In genomic region chr19:13529721-13530120, GRCh38 we compare ENCODE assay signal across 6 cellular contexts. TPM values are rescaled to one million over a fixed set of nuclear protein-coding genes. Genes with fewer than 3 reads are reported as not detected.
DNase-seq lines count a peak whose midpoint lies in the region; ATAC-seq, FAIRE-seq and TF ChIP-seq lines count a peak whose summit lies in the region.
"Not testable (repeated sequence)": the region's sequence is repeated elsewhere in the genome, so short reads cannot be mapped to it uniquely, and the experiment has no call there.
"Had no signal": no experiment of that assay in that cellular context is flagged by ENCODE, and none has a peak within 500 bp of the region (broad histone marks: within the 10 kb centered on the region; RNA-seq: fewer than 3 reads in every experiment).

No MANE protein-coding gene starts in this region.

- not testable (repeated sequence) for TF ChIP-seq CTCF in HEK293 (tag by site-specific recombination; IDR thresholded peaks at IDR 0.05); K562 (IDR thresholded peaks at IDR 0.05 in 2 of 3, conservative IDR thresholded peaks at IDR 0.05 in 1 of 3; ENCODE audit: insufficient read depth in 2 of 3, low read depth in 1 of 3, low read length in 3 of 3)

- not testable (repeated sequence) for H3K4me3 Mint-ChIP-seq in activated CD4-positive, alpha-beta T cell treated with anti-CD3 and anti-CD28 coated beads, Interleukin-2, amount 10 ng/mL, durations not matched to agents 7 days and 5 days; stimulated activated naive CD8-positive, alpha-beta T cell treated with anti-CD3 and anti-CD28 coated beads, Interleukin-15, Interleukin-2, amounts not matched to agents 100 ng/mL and 50 ng/mL, for 24 hours

- CTCF ChIA-PET in HEK293 (lab: Yijun Ruan, JAX): interaction anchor here (0.6 kb wide), 1 partner anchor 59 kb away, joined by 3 read pairs; no protein-coding TSS in a partner anchor
- CTCF ChIA-PET in activated CD4-positive, alpha-beta T cell treated with anti-CD3 and anti-CD28 coated beads, Interleukin-2, amount 10 ng/mL, durations not matched to agents 7 days and 5 days (lab: Charles Lee); K562 (lab: Yijun Ruan, JAX; ENCODE audit: low intra/inter-chr PET ratio): not testable (repeated sequence)

- peaks cover 0 to 11% of the 10 kb centered on the region in 2 experiments; a peak in 2 of 5 replicates for H3K27me3 ChIP-seq in K562 (ENCODE audit: control insufficient read depth in 2 of 2, insufficient read depth in 2 of 2, low read length in 2 of 2)

- H3K27ac ChIP-seq in HEK293 (ENCODE audit: extremely low read depth, low read depth, low read length); K562 (ENCODE audit: extremely low read depth, low read depth, low read length): not testable (repeated sequence)

- not testable (repeated sequence) for H3K9me3 Mint-ChIP-seq in activated CD4-positive, alpha-beta T cell treated with anti-CD3 and anti-CD28 coated beads, Interleukin-2, amount 10 ng/mL, durations not matched to agents 7 days and 5 days; stimulated activated naive CD8-positive, alpha-beta T cell treated with anti-CD3 and anti-CD28 coated beads, Interleukin-15, Interleukin-2, amounts not matched to agents 100 ng/mL and 50 ng/mL, for 24 hours

- intact Hi-C loops in K562 (cut with micrococcal nuclease): not testable (repeated sequence)

- in situ Hi-C loops in K562 (cut with MboI): not testable (repeated sequence)

- H3K79me2 ChIP-seq in K562 (ENCODE audit: control insufficient read depth, insufficient read depth, low read length): not testable (repeated sequence)

- H3K36me3 ChIP-seq in HEK293 (ENCODE audit: control insufficient read depth in 2 of 2, insufficient read depth in 1 of 2, low read length in 2 of 2); K562 (ENCODE audit: control insufficient read depth, insufficient read depth, low read length): not testable (repeated sequence)

- not testable (repeated sequence) for H2AFZ ChIP-seq in K562 (ENCODE audit: low read depth, low read length)

- peak overlapping the region; percentile 41 for H3K27ac Mint-ChIP-seq in activated CD4-positive, alpha-beta T cell treated with anti-CD3 and anti-CD28 coated beads, Interleukin-2, amount 10 ng/mL, durations not matched to agents 7 days and 5 days
- H3K27ac Mint-ChIP-seq in stimulated activated naive CD8-positive, alpha-beta T cell treated with anti-CD3 and anti-CD28 coated beads, Interleukin-15, Interleukin-2, amounts not matched to agents 100 ng/mL and 50 ng/mL, for 24 hours: peak overlapping the region; percentile 4

- not testable (repeated sequence) for TF ChIP-seq RAD21 in K562 (CRISPR knock-in tag; conservative IDR thresholded peaks at IDR 0.05 in 1 of 2, IDR thresholded peaks at IDR 0.05 in 1 of 2)

- TF ChIP-seq EP300 in K562 (IDR thresholded peaks at IDR 0.05; ENCODE audit: low read length): not testable (repeated sequence)

- H3K4me2 ChIP-seq in K562 (ENCODE audit: insufficient read depth, low read length): not testable (repeated sequence)

- H3K9ac ChIP-seq in K562 (ENCODE audit: insufficient read depth in 1 of 2, low read depth in 2 of 2, low read length in 2 of 2): not testable (repeated sequence)

- BruUV-seq in K562 (replicated peaks; lab: Mats Ljungman, UMichigan): not testable (repeated sequence)

- H3K27me3 Mint-ChIP-seq in activated CD4-positive, alpha-beta T cell treated with anti-CD3 and anti-CD28 coated beads, Interleukin-2, amount 10 ng/mL, durations not matched to agents 7 days and 5 days: not testable (repeated sequence)
- H3K27me3 Mint-ChIP-seq in stimulated activated naive CD8-positive, alpha-beta T cell treated with anti-CD3 and anti-CD28 coated beads, Interleukin-15, Interleukin-2, amounts not matched to agents 100 ng/mL and 50 ng/mL, for 24 hours: peaks cover 40% of the 10 kb centered on the region

- not testable (repeated sequence) for H3K4me3 ChIP-seq in HEK293 (ENCODE audit: low read depth, low read length); K562

- FAIRE-seq in K562 (lab: Jason Lieb, UNC): not testable (repeated sequence)

- POLR2A ChIA-PET in HEK293 (lab: Yijun Ruan, JAX): interaction anchor here (0.5 kb wide), 1 partner anchor 553 kb away, joined by 3 read pairs; no protein-coding TSS in a partner anchor
- POLR2A ChIA-PET in activated CD4-positive, alpha-beta T cell treated with anti-CD3 and anti-CD28 coated beads, Interleukin-2, amount 10 ng/mL, durations not matched to agents 7 days and 5 days (lab: Charles Lee); K562 (lab: Yijun Ruan, JAX): not testable (repeated sequence)

- TF ChIP-seq POLR2A in K562 (conservative IDR thresholded peaks at IDR 0.05): not testable (repeated sequence)

- not testable (repeated sequence) for H4K20me1 ChIP-seq in K562 (replicated peaks; ENCODE audit: control insufficient read depth, insufficient read depth, low read length)

- not testable (repeated sequence) for DNase-seq in activated CD4-positive, alpha-beta T cell treated with anti-CD3 and anti-CD28 coated beads, Interleukin-2, amount 10 ng/mL, durations not matched to agents 7 days and 5 days; K562 (ENCODE audit: extremely low read depth in 1 of 4, low spot score in 3 of 4)

- 30% methylated on average over 2 of the region's 2 CpGs for WGBS in K562 (ENCODE audit: insufficient coverage, low coverage, missing lambda C conversion rate)

- H3K36me3 Mint-ChIP-seq in activated CD4-positive, alpha-beta T cell treated with anti-CD3 and anti-CD28 coated beads, Interleukin-2, amount 10 ng/mL, durations not matched to agents 7 days and 5 days (ENCODE audit: low read depth); stimulated activated naive CD8-positive, alpha-beta T cell treated with anti-CD3 and anti-CD28 coated beads, Interleukin-15, Interleukin-2, amounts not matched to agents 100 ng/mL and 50 ng/mL, for 24 hours (ENCODE audit: low read depth): not testable (repeated sequence)

- H3K4me1 ChIP-seq in HEK293 (ENCODE audit: control insufficient read depth, insufficient read depth, low read length); K562 (replicated peaks in 1 of 2; ENCODE audit: control insufficient read depth in 2 of 2, insufficient read depth in 2 of 2, low read length in 2 of 2): not testable (repeated sequence)

- H3K9me3 ChIP-seq in HEK293 (ENCODE audit: control insufficient read depth, insufficient read depth, low read depth, low read length); K562 (replicated peaks; ENCODE audit: control insufficient read depth, insufficient read depth, low read depth, low read length): not testable (repeated sequence)

- ATAC-seq in K562: not testable (repeated sequence)

- H3K4me1 Mint-ChIP-seq in activated CD4-positive, alpha-beta T cell treated with anti-CD3 and anti-CD28 coated beads, Interleukin-2, amount 10 ng/mL, durations not matched to agents 7 days and 5 days; stimulated activated naive CD8-positive, alpha-beta T cell treated with anti-CD3 and anti-CD28 coated beads, Interleukin-15, Interleukin-2, amounts not matched to agents 100 ng/mL and 50 ng/mL, for 24 hours (ENCODE audit: low read depth): not testable (repeated sequence)

- not testable (repeated sequence) for H3K9me1 ChIP-seq in K562 (ENCODE audit: control insufficient read depth, insufficient read depth, low read length)

TF ChIP-seq in HEK293, 187 proteins besides CTCF, POLR2A, EP300 and RAD21:
- TF ChIP-seq ZNF146 (tag by site-specific recombination; IDR thresholded peaks at IDR 0.05): peak; percentile 64; the same call in 1 of the 2 replicates

TF ChIP-seq in K562, 482 proteins besides CTCF, POLR2A, EP300 and RAD21:
- peak; percentile 58 for TF ChIP-seq ZNF146 (CRISPR knock-in tag; IDR thresholded peaks at IDR 0.05; ENCODE audit: unreplicated experiment)

RNA-seq across cellular contexts. Expression of gene CACNA1A, which starts 23.4 kb away (rescaled TPM):
- total RNA-seq in activated CD4-positive, alpha-beta T cell treated with anti-CD3 and anti-CD28 coated beads, Interleukin-2, amount 10 ng/mL, durations not matched to agents 7 days and 5 days: 1 to 10 TPM in 1 of 2 experiments, under 1 TPM in 1; 0.82 to 1.3 TPM
- 0.74 and 0.95 TPM in 2 replicates for total RNA-seq in K562 (2011; cell fraction: chromatin; rRNA removed; ENCODE audit: low replicate concordance)
- total RNA-seq in K562 (2011; cell fraction: nucleolus; rRNA removed): 0.13 and 0.17 TPM in 2 replicates
- 0.51 and 1.5 TPM in 2 replicates for total RNA-seq in K562 (2011; cell fraction: nucleoplasm; rRNA removed)
- total RNA-seq in K562 (2014; rRNA removed) (0.04 and 0.09 TPM in 2 replicates), K562 (2014; rRNA removed; fragmentation: Illumina TruSeq; extraction: Trizol) (0.15 TPM in 1 of 2 replicates, not detected in the other), K562 (2015; rRNA removed; fragmentation: Illumina TruSeq; extraction: Trizol) (0.18 TPM in 1 of 2 replicates, not detected in the other), K562 (2021) (0.04 TPM in 1 of 2 replicates, not detected in the other)
- polyA plus RNA-seq in K562 (2011; rRNA removed) (0.08 and 0.11 TPM in 2 replicates), K562 (2014; fragmentation: Illumina TruSeq; extraction: Trizol) (0.04 and 0.08 TPM in 2 replicates), K562 (2014; fragmentation: Nextera tagmentation; extraction: Ambion mirVana) (under 1 TPM; 0.08 to 0.20 TPM), K562 (2014; rRNA removed) (0.01 and 0.03 TPM in 2 replicates)
- 0.03 and 0.07 TPM in 2 replicates for polyA plus RNA-seq in K562 (2011; cell fraction: cytosol; rRNA removed)
- polyA plus RNA-seq in K562 (2011; cell fraction: nucleus; rRNA removed): 0.08 and 0.40 TPM in 2 replicates
- polyA plus RNA-seq in K562 (2012): 0.28 and 0.31 TPM in 2 replicates
- not detected in 2 replicates for polyA minus RNA-seq in K562 (2011; rRNA and poly(A)+ RNA removed)
- not detected in 2 replicates for polyA minus RNA-seq in K562 (2011; cell fraction: cytosol; rRNA and poly(A)+ RNA removed)
- polyA minus RNA-seq in K562 (2011; cell fraction: nucleus; rRNA and poly(A)+ RNA removed): 0.13 and 0.22 TPM in 2 replicates
- total RNA-seq: Caco-2 had no signal
- polyA plus RNA-seq: CD8-positive, alpha-beta memory T cell had no signal
